Comparison of ENCODE assay signal across 1 cellular context in the genomic region with DNA sequence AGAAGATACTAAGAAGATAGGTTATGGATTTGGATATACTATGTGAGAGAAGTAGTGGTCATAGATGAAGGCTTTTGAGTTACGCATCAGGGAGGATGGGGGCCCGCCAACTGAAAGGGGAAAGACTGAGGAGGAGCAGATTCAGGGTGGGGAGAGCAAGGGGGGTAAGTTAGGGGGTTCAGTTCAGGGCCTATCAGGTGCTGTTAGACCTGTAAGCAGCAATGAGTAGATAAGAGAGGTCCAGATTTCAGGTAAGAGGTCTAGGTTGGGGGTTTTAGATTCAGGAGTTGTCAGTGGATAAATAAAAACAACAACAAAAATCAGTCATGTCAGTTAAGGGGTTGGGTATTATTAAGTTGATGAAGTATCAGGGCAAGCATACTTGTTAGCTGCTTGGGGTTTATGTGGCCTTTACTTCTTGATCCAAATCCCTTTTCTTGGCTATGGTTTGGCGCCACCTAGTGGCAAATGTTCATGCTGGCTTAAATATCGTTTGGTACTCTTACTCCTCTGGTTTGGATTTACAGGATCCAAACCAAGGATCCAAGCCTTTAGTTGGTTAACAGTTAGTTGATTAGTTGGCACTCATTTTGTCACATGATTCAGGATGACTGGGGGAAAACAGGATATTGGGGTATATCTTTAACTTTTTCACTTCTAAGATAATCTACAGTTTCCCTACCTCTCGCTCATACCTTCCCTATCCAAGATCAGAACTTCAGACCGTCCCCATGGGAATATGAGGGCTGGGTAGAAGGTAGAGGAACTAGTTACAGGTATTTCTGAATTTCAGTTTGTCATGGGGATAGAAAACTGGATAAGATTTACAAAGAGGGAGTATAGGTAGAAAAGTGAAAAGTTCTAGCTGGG.
TF ChIP-seq lines count a peak whose summit lies in the region.

No MANE protein-coding gene starts in this region.

TF ChIP-seq in SK-N-SH treated with all-trans-retinoic acid at 6 μM for 48 hours, 23 proteins besides CTCF, POLR2A, EP300 and RAD21 (continued from another document):
- TF ChIP-seq, protein P1, sequence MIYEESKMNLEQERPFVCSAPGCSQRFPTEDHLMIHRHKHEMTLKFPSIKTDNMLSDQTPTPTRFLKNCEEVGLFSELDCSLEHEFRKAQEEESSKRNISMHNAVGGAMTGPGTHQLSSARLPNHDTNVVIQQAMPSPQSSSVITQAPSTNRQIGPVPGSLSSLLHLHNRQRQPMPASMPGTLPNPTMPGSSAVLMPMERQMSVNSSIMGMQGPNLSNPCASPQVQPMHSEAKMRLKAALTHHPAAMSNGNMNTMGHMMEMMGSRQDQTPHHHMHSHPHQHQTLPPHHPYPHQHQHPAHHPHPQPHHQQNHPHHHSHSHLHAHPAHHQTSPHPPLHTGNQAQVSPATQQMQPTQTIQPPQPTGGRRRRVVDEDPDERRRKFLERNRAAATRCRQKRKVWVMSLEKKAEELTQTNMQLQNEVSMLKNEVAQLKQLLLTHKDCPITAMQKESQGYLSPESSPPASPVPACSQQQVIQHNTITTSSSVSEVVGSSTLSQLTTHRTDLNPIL (CRISPR knock-in tag; IDR thresholded peaks at IDR 0.05; ENCODE audit: low read depth): no peak
- TF ChIP-seq POU6F1 (CRISPR knock-in tag; IDR thresholded peaks at IDR 0.05; ENCODE audit: borderline replicate concordance, low read depth): no peak
- TF ChIP-seq ARNTL (CRISPR knock-in tag; IDR thresholded peaks at IDR 0.05; ENCODE audit: borderline replicate concordance, low read depth): no peak
- no peak for TF ChIP-seq ISL1 (CRISPR knock-in tag; IDR thresholded peaks at IDR 0.05)
